ENCODE assay signal across 1 cellular context in the genomic region with DNA sequence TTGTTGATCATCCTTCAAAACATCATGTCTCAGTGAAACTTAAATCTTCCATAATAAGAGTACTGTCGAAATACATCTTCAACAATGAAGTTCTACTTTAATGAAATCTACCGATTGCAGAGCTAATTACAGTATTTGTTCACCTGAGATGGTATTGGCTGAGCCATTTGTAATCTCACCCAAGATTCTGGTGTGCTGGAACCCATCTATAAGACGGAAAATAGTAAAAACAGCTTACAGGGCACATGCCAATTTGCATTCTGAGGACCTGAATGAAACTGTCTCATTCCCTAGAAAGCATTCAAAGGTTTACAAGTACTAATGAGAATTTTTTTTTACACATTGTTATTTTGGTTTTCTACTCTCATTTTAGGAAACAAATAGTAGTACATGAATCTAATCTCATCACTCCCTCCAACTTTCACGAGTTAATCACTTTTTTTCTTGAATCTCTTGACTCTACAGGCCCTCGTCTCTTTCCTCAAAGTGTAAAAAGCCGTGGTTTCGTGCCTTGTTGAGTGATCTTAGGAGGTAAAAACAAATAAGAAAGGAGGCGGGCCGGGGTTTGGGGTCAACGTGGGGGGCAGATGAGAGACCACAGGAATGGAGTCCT.
TF ChIP-seq lines count a peak whose summit lies in the region.

No MANE protein-coding gene starts in this region.

TF ChIP-seq in GM12878, 131 proteins besides CTCF, POLR2A, EP300 and RAD21:
- TF ChIP-seq KAT2A (conservative IDR thresholded peaks at IDR 0.05; ENCODE audit: control insufficient read depth, low read depth, low read length) = no peak
- no peak for TF ChIP-seq KLF5 (IDR thresholded peaks at IDR 0.05; ENCODE audit: partially characterized antibody)
- TF ChIP-seq, protein P1, sequence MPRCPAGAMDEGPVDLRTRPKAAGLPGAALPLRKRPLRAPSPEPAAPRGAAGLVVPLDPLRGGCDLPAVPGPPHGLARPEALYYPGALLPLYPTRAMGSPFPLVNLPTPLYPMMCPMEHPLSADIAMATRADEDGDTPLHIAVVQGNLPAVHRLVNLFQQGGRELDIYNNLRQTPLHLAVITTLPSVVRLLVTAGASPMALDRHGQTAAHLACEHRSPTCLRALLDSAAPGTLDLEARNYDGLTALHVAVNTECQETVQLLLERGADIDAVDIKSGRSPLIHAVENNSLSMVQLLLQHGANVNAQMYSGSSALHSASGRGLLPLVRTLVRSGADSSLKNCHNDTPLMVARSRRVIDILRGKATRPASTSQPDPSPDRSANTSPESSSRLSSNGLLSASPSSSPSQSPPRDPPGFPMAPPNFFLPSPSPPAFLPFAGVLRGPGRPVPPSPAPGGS (IDR thresholded peaks at IDR 0.05; ENCODE audit: borderline replicate concordance, insufficient read depth, low read depth, low read length, poor library complexity, severe bottlenecking) = no peak
- TF ChIP-seq RUNX3 (IDR thresholded peaks at IDR 0.05; ENCODE audit: low read length) = peak; percentile 6; the same call in 1 of the 2 replicates
- TF ChIP-seq MTA3 (IDR thresholded peaks at IDR 0.05; ENCODE audit: borderline replicate concordance, low read length) = no peak
- TF ChIP-seq ZSCAN29 (IDR thresholded peaks at IDR 0.05) = no peak
- TF ChIP-seq TAF1 (IDR thresholded peaks at IDR 0.05; ENCODE audit: borderline replicate concordance, low read depth, low read length) = peak; percentile 10; the same call in 1 of the 2 replicates
- TF ChIP-seq YY1 (IDR thresholded peaks at IDR 0.05; ENCODE audit: low read depth, low read length) = 0 out of 2 replicates have a peak, but pooled peaks have one; percentile 35
